ENCODE assay signal across 1 cellular context in genomic region chr10:48406204-48406603, GRCh38.
TF ChIP-seq lines count a peak whose summit lies in the region.

No MANE protein-coding gene starts in this region.

TF ChIP-seq in A549, 52 proteins besides CTCF, POLR2A, EP300 and RAD21 (continued from another document):
- no peak for TF ChIP-seq USF2 (IDR thresholded peaks at IDR 0.05)
- no peak for TF ChIP-seq CBX2 (IDR thresholded peaks at IDR 0.05; ENCODE audit: borderline replicate concordance, low read depth)
- TF ChIP-seq ATOH8 (CRISPR knock-in tag; IDR thresholded peaks at IDR 0.05; ENCODE audit: low read depth) = no peak
- TF ChIP-seq REST (IDR thresholded peaks at IDR 0.05) = no peak
- TF ChIP-seq NR3C1 (IDR thresholded peaks at IDR 0.05) = no peak
- TF ChIP-seq NFE2L2 (conservative IDR thresholded peaks at IDR 0.05; ENCODE audit: low read length) = no peak
- no peak for TF ChIP-seq KDM1A (IDR thresholded peaks at IDR 0.05; ENCODE audit: low read depth)
- TF ChIP-seq JUNB (IDR thresholded peaks at IDR 0.05) = no peak
- no peak for TF ChIP-seq FOXS1 (CRISPR knock-in tag; IDR thresholded peaks at IDR 0.05)
- no peak for TF ChIP-seq NPAS2 (CRISPR knock-in tag; IDR thresholded peaks at IDR 0.05; ENCODE audit: borderline replicate concordance)
- no peak for TF ChIP-seq GATA3 (IDR thresholded peaks at IDR 0.05; ENCODE audit: borderline replicate concordance)
- no peak for TF ChIP-seq ZC3H11A (IDR thresholded peaks at IDR 0.05)
